ENCODE assay signal across 19 cellular contexts in genomic region chr13:35346494-35346893, GRCh38.
DNase-seq lines count a peak whose midpoint lies in the region; ATAC-seq and TF ChIP-seq lines count a peak whose summit lies in the region.
"Had no signal": no experiment of that assay in that cellular context is flagged by ENCODE, and none has a peak within 500 bp of the region (broad histone marks: within the 10 kb centered on the region; RNA-seq: fewer than 3 reads in every experiment).

No MANE protein-coding gene starts in this region.

- H3K9me3 ChIP-seq in BE2C (no peaks in the 10 kb centered on the region), WERI-Rb-1 (ENCODE audit: severe bottlenecking) (no peaks in the 10 kb centered on the region)
- H3K9me3 ChIP-seq: A549 had no signal

- DNase-seq in BE2C = peak; percentile 15
- DNase-seq in NCI-H82 (lab: John Stamatoyannopoulos, UW) = peak; percentile 58
- no peak for DNase-seq in WERI-Rb-1
- DNase-seq in natural killer cell treated with Interleukin-12 subunit alpha and Interleukin-12 subunit beta and Interleukin-15 and Interleukin-18, amount 100 ng/mL, for 72 hours (ENCODE audit: low spot score) = no peak
- DNase-seq in GDM1 (lab: John Stamatoyannopoulos, UW) = no peak
- no peak for DNase-seq in inferior parietal cortex (ENCODE audit: extremely low spot score)
- DNase-seq: 8988T; ACHN; AML-193; Calu3; CD4-positive, alpha-beta memory T cell; COR-L47; DMS53; DMS79 treated with DMSO at 0.1 percent for 48 hours; H9 had no signal

- no peaks in the 10 kb centered on the region for H3K36me3 ChIP-seq in BE2C
- no peaks in the 10 kb centered on the region for H3K36me3 ChIP-seq in WERI-Rb-1

- H3K27ac ChIP-seq in WERI-Rb-1 = peak overlapping the region; percentile 60
- H3K27ac ChIP-seq: A549 had no signal

- H3K4me1 Mint-ChIP-seq in natural killer cell treated with Interleukin-12 subunit alpha and Interleukin-12 subunit beta and Interleukin-15 and Interleukin-18, amount 100 ng/mL, for 72 hours (ENCODE audit: low read depth in 2 of 2) = no peaks in the 10 kb centered on the region
- H3K4me1 Mint-ChIP-seq: CD4-positive, alpha-beta memory T cell had no signal

- ATAC-seq in natural killer cell treated with Interleukin-12 subunit alpha and Interleukin-12 subunit beta and Interleukin-15 and Interleukin-18, amount 100 ng/mL, for 72 hours = no peak
- ATAC-seq: A549, GM12878, GM23338, HCT116 had no signal

- H3K4me1 ChIP-seq in BE2C = peaks cover 41% of the 10 kb centered on the region

- H3K27ac Mint-ChIP-seq in natural killer cell treated with Interleukin-12 subunit alpha and Interleukin-12 subunit beta and Interleukin-15 and Interleukin-18, amount 100 ng/mL, for 72 hours = no peak overlapping the region
- H3K27ac Mint-ChIP-seq: CD4-positive, alpha-beta memory T cell; H9 had no signal

- H3K4me3 Mint-ChIP-seq in natural killer cell treated with Interleukin-12 subunit alpha and Interleukin-12 subunit beta and Interleukin-15 and Interleukin-18, amount 100 ng/mL, for 72 hours = no peak overlapping the region
- H3K4me3 Mint-ChIP-seq: CD4-positive, alpha-beta memory T cell; GM23338; H9 had no signal

- no peaks in the 10 kb centered on the region for H3K36me3 Mint-ChIP-seq in natural killer cell treated with Interleukin-12 subunit alpha and Interleukin-12 subunit beta and Interleukin-15 and Interleukin-18, amount 100 ng/mL, for 72 hours
- H3K36me3 Mint-ChIP-seq: CD4-positive, alpha-beta memory T cell had no signal

- H3K9me3 Mint-ChIP-seq in natural killer cell treated with Interleukin-12 subunit alpha and Interleukin-12 subunit beta and Interleukin-15 and Interleukin-18, amount 100 ng/mL, for 72 hours = peaks cover 2% of the 10 kb centered on the region
- H3K9me3 Mint-ChIP-seq: GM23338, H9 had no signal

- H3K4me3 ChIP-seq in BE2C (ENCODE audit: low read depth, low read length) (peak overlapping the region; percentile 22), WERI-Rb-1 (ENCODE audit: low read depth, low read length) (no peak overlapping the region)
- H3K4me3 ChIP-seq: A549, GM12878, GM23338 had no signal

- no peaks in the 10 kb centered on the region for H3K27me3 ChIP-seq in BE2C
- H3K27me3 ChIP-seq in WERI-Rb-1 (ENCODE audit: insufficient read depth, low read depth, severe bottlenecking) = no peaks in the 10 kb centered on the region

- no peaks in the 10 kb centered on the region for H3K27me3 Mint-ChIP-seq in natural killer cell treated with Interleukin-12 subunit alpha and Interleukin-12 subunit beta and Interleukin-15 and Interleukin-18, amount 100 ng/mL, for 72 hours
- H3K27me3 Mint-ChIP-seq: CD4-positive, alpha-beta memory T cell had no signal

- TF ChIP-seq CTCF in BE2C (IDR thresholded peaks at IDR 0.05; ENCODE audit: low read depth, low read length) (no peak), WERI-Rb-1 (IDR thresholded peaks at IDR 0.05; ENCODE audit: low read depth, low read length) (no peak)

Comparison
In these comparisons a context has a peak if more than half of its experiments do, and no peak if none do; other contexts are left out.
1. DNase-seq: peak in BE2C (single experiment) and NCI-H82 (single experiment); none in WERI-Rb-1 (single experiment), natural killer cell treated with Interleukin-12 subunit alpha and Interleukin-12 subunit beta and Interleukin-15 and Interleukin-18, amount 100 ng/mL, for 72 hours (single experiment), GDM1 (single experiment) and inferior parietal cortex (single experiment).